In the genomic region with DNA sequence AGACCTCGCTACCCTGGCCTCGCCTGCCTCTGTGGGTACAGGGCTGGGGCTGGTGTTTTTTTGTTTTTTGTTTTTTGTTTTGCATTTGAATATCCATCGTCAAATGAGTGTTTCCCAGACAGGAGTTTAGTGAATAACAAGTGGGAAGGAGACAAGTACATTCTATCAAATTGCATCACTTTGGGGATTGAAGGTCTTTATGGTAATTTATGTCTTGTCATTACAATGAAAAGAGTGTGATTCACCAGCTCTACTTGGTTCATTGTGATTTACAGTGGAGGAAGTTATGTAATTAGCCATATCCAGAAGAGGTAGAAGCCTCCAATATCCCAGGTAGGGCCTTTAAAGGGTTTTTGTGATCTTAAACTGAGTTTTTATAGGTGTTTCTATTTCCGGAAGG, we compare ENCODE assay signal across 16 cellular contexts.
DNase-seq lines count a peak whose midpoint lies in the region; ATAC-seq and TF ChIP-seq lines count a peak whose summit lies in the region.
"Had no signal": no experiment of that assay in that cellular context is flagged by ENCODE, and none has a peak within 500 bp of the region (broad histone marks: within the 10 kb centered on the region; RNA-seq: fewer than 3 reads in every experiment).

No MANE protein-coding gene starts in this region.

- ATAC-seq in foreskin keratinocyte: peak; percentile 59
- no peak for ATAC-seq in GM21515 (IDR thresholded peaks at IDR 0.05; ENCODE audit: unreplicated experiment)
- ATAC-seq in psoas muscle: no peak
- no peak for ATAC-seq in GM21526 (IDR thresholded peaks at IDR 0.05; ENCODE audit: low FRiP score, unreplicated experiment)
- ATAC-seq: HepG2 had no signal

- no peaks in the 10 kb centered on the region for H3K79me2 ChIP-seq in SK-N-SH (ENCODE audit: insufficient read depth)

- no peak for TF ChIP-seq RAD21 in SK-N-SH (IDR thresholded peaks at IDR 0.05; ENCODE audit: low read length)

- H4K20me1 ChIP-seq in SK-N-SH (ENCODE audit: insufficient read depth): no peaks in the 10 kb centered on the region

- H2AFZ ChIP-seq in SK-N-SH (ENCODE audit: low read depth): no peak overlapping the region

- H3K27me3 ChIP-seq in A673 (replicated peaks; ENCODE audit: insufficient read depth, low read depth, low read length, poor library complexity) (no peaks in the 10 kb centered on the region), HUES6 (ENCODE audit: control insufficient read depth, insufficient read depth, low read length) (no peaks in the 10 kb centered on the region), foreskin keratinocyte (no peaks in the 10 kb centered on the region), SK-N-SH (ENCODE audit: insufficient read depth) (no peaks in the 10 kb centered on the region), psoas muscle (ENCODE audit: insufficient read depth in 3 of 3, low read length in 2 of 3) (no peaks in the 10 kb centered on the region)

- BruUV-seq in A673 (replicated peaks; lab: Mats Ljungman, UMichigan): no TSS peak

- CTCF ChIA-PET in A673 (lab: Charles Lee) (no interaction called here), RWPE1 (lab: Yijun Ruan, JAX) (no interaction called here), SK-N-SH (lab: Yijun Ruan, JAX) (no interaction called here)

- H3K36me3 ChIP-seq in A673 (ENCODE audit: insufficient read depth, low read length, poor library complexity, severe bottlenecking): no peaks in the 10 kb centered on the region
- no peaks in the 10 kb centered on the region for H3K36me3 ChIP-seq in HUES6 (ENCODE audit: control insufficient read depth, insufficient read depth, low read length)
- H3K36me3 ChIP-seq in SK-N-SH (replicated peaks in 1 of 2; ENCODE audit: control insufficient read depth in 1 of 2, insufficient read depth in 2 of 2, low read length in 1 of 2): no peaks in the 10 kb centered on the region
- H3K36me3 ChIP-seq in psoas muscle (ENCODE audit: insufficient read depth in 1 of 2, low read depth in 1 of 2): no peaks in the 10 kb centered on the region

- no peaks in the 10 kb centered on the region for H3F3A ChIP-seq in SK-N-SH (replicated peaks; ENCODE audit: insufficient read depth)

- H3K9me3 ChIP-seq in A673 (ENCODE audit: low read depth, low read length, poor library complexity, severe bottlenecking): no peaks in the 10 kb centered on the region
- peaks cover 3% of the 10 kb centered on the region; the same call in 1 of the 2 replicates for H3K9me3 ChIP-seq in HUES6 (ENCODE audit: control insufficient read depth, insufficient read depth, low read depth, low read length)
- no peaks in the 10 kb centered on the region for H3K9me3 ChIP-seq in SK-N-SH
- no peaks in the 10 kb centered on the region for H3K9me3 ChIP-seq in psoas muscle

- TF ChIP-seq CTCF in A673 (conservative IDR thresholded peaks at IDR 0.05; ENCODE audit: low read depth, low read length) (no peak), RWPE1 (conservative IDR thresholded peaks at IDR 0.05; ENCODE audit: low read depth) (no peak), foreskin keratinocyte (conservative IDR thresholded peaks at IDR 0.05) (no peak), SK-N-SH (IDR thresholded peaks at IDR 0.05) (no peak), psoas muscle (IDR thresholded peaks at IDR 0.05) (no peak)

- 97% methylated on average over 4 of the region's 4 CpGs for WGBS in SK-N-SH (ENCODE audit: low lambda C conversion rate)
- WGBS in psoas muscle, 3 donors: 95 to 96% (median 95%) methylated on average over 4 of the region's 4 CpGs

- H3K4me1 ChIP-seq in A673 (ENCODE audit: insufficient read depth, low read length, poor library complexity, severe bottlenecking) (no peaks in the 10 kb centered on the region), HUES6 (ENCODE audit: control insufficient read depth, insufficient read depth, low read length) (peaks cover 39% of the 10 kb centered on the region), foreskin keratinocyte (peaks cover 20% of the 10 kb centered on the region), SK-N-SH (ENCODE audit: control insufficient read depth in 1 of 2, insufficient read depth in 2 of 2, low read depth in 1 of 2, low read length in 1 of 2) (peaks cover 6 to 29% of the 10 kb centered on the region in 2 experiments; a peak in 3 of 4 replicates), psoas muscle (peaks cover 1% of the 10 kb centered on the region)

- H3K4me3 ChIP-seq in A673 (ENCODE audit: low read depth, low read length, poor library complexity, severe bottlenecking) (no peak overlapping the region), HUES6 (ENCODE audit: low read depth, low read length) (peak overlapping the region; percentile 19; the same call in 1 of the 2 replicates), SK-N-SH (ENCODE audit: low read depth in 2 of 2, low read length in 1 of 2) (no peak overlapping the region), psoas muscle (no peak overlapping the region)

- peak overlapping the region; percentile 28 for H3K9ac ChIP-seq in HUES6 (ENCODE audit: low read length)
- H3K9ac ChIP-seq in SK-N-SH: no peak overlapping the region
- H3K9ac ChIP-seq: KMS-11 had no signal

- H3K27ac ChIP-seq in A673 (ENCODE audit: low read depth, low read length, poor library complexity, severe bottlenecking): no peak overlapping the region
- H3K27ac ChIP-seq in HUES6 (ENCODE audit: low read depth, low read length): peak overlapping the region; percentile 88
- no peak overlapping the region for H3K27ac ChIP-seq in RWPE1
- H3K27ac ChIP-seq in foreskin keratinocyte: no peak overlapping the region
- no peak overlapping the region for H3K27ac ChIP-seq in SK-N-SH (ENCODE audit: low read depth in 2 of 2, low read length in 1 of 2)
- H3K27ac ChIP-seq in psoas muscle: no peak overlapping the region
- H3K27ac ChIP-seq: KMS-11 had no signal

- POLR2A ChIA-PET in A673 (lab: Charles Lee; ENCODE audit: low non-redundant PET) (no interaction called here), RWPE1 (lab: Yijun Ruan, JAX; ENCODE audit: low non-redundant PET) (no interaction called here), SK-N-SH (lab: Yijun Ruan, JAX) (no interaction called here)

- intact Hi-C loops in A673 (cut with micrococcal nuclease; ENCODE audit: unreplicated experiment) (no loop called here), psoas muscle (cut with DNase I) (no loop called here)

- no peaks in the 10 kb centered on the region for H3K9me2 ChIP-seq in SK-N-SH

- H3K4me2 ChIP-seq in SK-N-SH: no peak overlapping the region
- H3K4me2 ChIP-seq: KMS-11 had no signal

- DNase-seq in A673 (ENCODE audit: low spot score) (peak; percentile 22), RWPE1 (ENCODE audit: low spot score) (peak; percentile 49), foreskin keratinocyte (peak; percentile 44 to 73), SK-N-SH (no peak), psoas muscle (no peak)
- DNase-seq: DMS153, EL, MM.1S, NCI-H146, NCI-H446, SHP77 had no signal

- no peak for TF ChIP-seq EP300 in SK-N-SH (IDR thresholded peaks at IDR 0.05; ENCODE audit: borderline replicate concordance in 1 of 2, low read depth in 1 of 2, low read length in 1 of 2)

TF ChIP-seq in SK-N-SH, 30 proteins besides CTCF, POLR2A, EP300 and RAD21:
- no peak for TF ChIP-seq TEAD4 (IDR thresholded peaks at IDR 0.05; ENCODE audit: borderline replicate concordance, insufficient read depth)
- no peak for TF ChIP-seq FOXJ3 (CRISPR knock-in tag; IDR thresholded peaks at IDR 0.05)
- TF ChIP-seq, protein P1, sequence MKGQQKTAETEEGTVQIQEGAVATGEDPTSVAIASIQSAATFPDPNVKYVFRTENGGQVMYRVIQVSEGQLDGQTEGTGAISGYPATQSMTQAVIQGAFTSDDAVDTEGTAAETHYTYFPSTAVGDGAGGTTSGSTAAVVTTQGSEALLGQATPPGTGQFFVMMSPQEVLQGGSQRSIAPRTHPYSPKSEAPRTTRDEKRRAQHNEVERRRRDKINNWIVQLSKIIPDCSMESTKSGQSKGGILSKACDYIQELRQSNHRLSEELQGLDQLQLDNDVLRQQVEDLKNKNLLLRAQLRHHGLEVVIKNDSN (IDR thresholded peaks at IDR 0.05; ENCODE audit: borderline replicate concordance, low read depth): no peak
- no peak for TF ChIP-seq MXI1 (IDR thresholded peaks at IDR 0.05; ENCODE audit: low read depth, low read length)
- TF ChIP-seq RXRA (IDR thresholded peaks at IDR 0.05; ENCODE audit: borderline replicate concordance, low read depth): no peak

Comparison
In these comparisons a context has a peak if more than half of its experiments do, and no peak if none do; other contexts are left out.
1. DNase-seq: peak in A673 (single experiment), RWPE1 (single experiment) and foreskin keratinocyte (2 of 2); none in SK-N-SH (single experiment) and psoas muscle (0 of 2).